ENCODE assay signal across 10 cellular contexts in the genomic region with DNA sequence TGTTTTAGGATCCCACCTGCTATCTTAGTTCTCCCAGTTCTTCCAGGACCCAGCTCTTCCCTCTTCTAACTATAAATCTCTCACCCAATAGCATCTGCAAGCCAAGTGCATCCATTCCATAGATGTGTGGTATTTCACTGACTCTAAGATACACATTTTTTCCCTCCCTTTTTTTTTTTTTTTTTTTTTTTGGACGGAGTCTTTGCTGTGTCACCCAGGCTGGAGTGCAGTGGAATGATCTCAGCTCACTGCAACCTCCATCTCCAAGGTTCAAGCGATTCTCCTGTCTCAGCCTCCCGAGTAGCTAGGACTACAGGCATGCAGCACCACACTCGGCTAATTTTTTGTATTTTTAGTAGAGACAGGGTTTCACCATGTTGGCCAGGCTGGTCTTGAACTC. TPM values are rescaled to one million over a fixed set of nuclear protein-coding genes. Genes with fewer than 3 reads are reported as not detected.
DNase-seq lines count a peak whose midpoint lies in the region; TF ChIP-seq lines count a peak whose summit lies in the region.
"Not testable (repeated sequence)": the region's sequence is repeated elsewhere in the genome, so short reads cannot be mapped to it uniquely, and the experiment has no call there.
"Had no signal": no experiment of that assay in that cellular context is flagged by ENCODE, and none has a peak within 500 bp of the region (broad histone marks: within the 10 kb centered on the region; RNA-seq: fewer than 3 reads in every experiment).

No MANE protein-coding gene starts in this region.

- not testable (repeated sequence) for H2AFZ ChIP-seq in SK-N-SH (ENCODE audit: low read depth)

- peaks cover 15% of the 10 kb centered on the region; the same call in 1 of the 2 replicates for H4K20me1 ChIP-seq in SK-N-SH (ENCODE audit: insufficient read depth)

- H3K9me3 ChIP-seq in Caco-2; HUES64 (ENCODE audit: insufficient read depth, low read depth, low read length); SK-N-SH; duodenal mucosa (ENCODE audit: control insufficient read depth in 1 of 2, low read length in 2 of 2); left ventricle myocardium inferior (replicated peaks); subcutaneous abdominal adipose tissue (ENCODE audit: control insufficient read depth in 5 of 5, low read length in 5 of 5): not testable (repeated sequence)

- H3K27ac ChIP-seq in HUES64 (ENCODE audit: low read depth, low read length); duodenal mucosa (ENCODE audit: low read depth, low read length); subcutaneous abdominal adipose tissue (ENCODE audit: low read depth, low read length): not testable (repeated sequence)
- peak overlapping the region in 1 of 2 experiments; percentile 69; a peak in 1 of 4 replicates for H3K27ac ChIP-seq in SK-N-SH (ENCODE audit: low read depth in 2 of 2, low read length in 1 of 2)
- H3K27ac ChIP-seq in left ventricle myocardium inferior (replicated peaks): peak overlapping the region; percentile 95

- CTCF ChIA-PET in Caco-2 (lab: Charles Lee): interaction anchor here (0.6 kb wide), 1 partner anchor 79 kb away, joined by 3 read pairs; no protein-coding TSS in a partner anchor
- CTCF ChIA-PET in SK-N-SH (lab: Yijun Ruan, JAX): interaction anchor here (0.7 to 4.9 kb wide), 4 partner anchors 11 to 75 kb away, joined by 3 to 30 read pairs (median 4); no protein-coding TSS in a partner anchor
- CTCF ChIA-PET in activated naive CD4-positive, alpha-beta T cell treated with anti-CD3 and anti-CD28 coated beads for 36 hours (lab: Charles Lee): interaction anchor here (0.6 to 3.7 kb wide), 7 partner anchors 9 to 55 kb away, joined by 3 to 24 read pairs (median 4); no protein-coding TSS in a partner anchor

- peaks cover 24% of the 10 kb centered on the region for H3K4me1 ChIP-seq in Caco-2
- peaks cover 12% of the 10 kb centered on the region for H3K4me1 ChIP-seq in HUES64 (ENCODE audit: insufficient read depth, low read length)
- H3K4me1 ChIP-seq in SK-N-SH (ENCODE audit: control insufficient read depth in 1 of 2, insufficient read depth in 2 of 2, low read depth in 1 of 2, low read length in 1 of 2): peaks cover 15 to 21% of the 10 kb centered on the region in 2 experiments; a peak in 3 of 4 replicates
- peaks cover 37 to 43% of the 10 kb centered on the region in 2 donors for H3K4me1 ChIP-seq in duodenal mucosa (ENCODE audit: control insufficient read depth in 1 of 2, insufficient read depth in 2 of 2, low read length in 2 of 2)
- H3K4me1 ChIP-seq in left ventricle myocardium inferior: peaks cover 62% of the 10 kb centered on the region
- H3K4me1 ChIP-seq in subcutaneous abdominal adipose tissue (ENCODE audit: control insufficient read depth in 5 of 5, insufficient read depth in 5 of 5, low read length in 5 of 5): peaks cover 4 to 52% (median 50%) of the 10 kb centered on the region in 5 donors

- H3F3A ChIP-seq in SK-N-SH (replicated peaks; ENCODE audit: insufficient read depth): peaks cover 13% of the 10 kb centered on the region

- not testable (repeated sequence) for TF ChIP-seq CTCF in Caco-2 (IDR thresholded peaks at IDR 0.05; ENCODE audit: insufficient read depth in 1 of 2, low read depth in 1 of 2, low read length in 1 of 2, severe bottlenecking in 1 of 2, unreplicated experiment in 1 of 2); SK-N-SH (IDR thresholded peaks at IDR 0.05); left ventricle myocardium inferior (IDR thresholded peaks at IDR 0.05; ENCODE audit: borderline replicate concordance); nephron progenitor cell (IDR thresholded peaks at IDR 0.05)

- not testable (repeated sequence) for H3K27me3 Mint-ChIP-seq in Caco-2 (ENCODE audit: insufficient read depth, unreplicated experiment); activated naive CD4-positive, alpha-beta T cell treated with anti-CD3 and anti-CD28 coated beads for 36 hours (ENCODE audit: low read depth); nephron progenitor cell (ENCODE audit: low read depth, poor library complexity)

- H3K4me3 Mint-ChIP-seq in Caco-2 (ENCODE audit: unreplicated experiment) (peak overlapping the region; percentile 81), nephron progenitor cell (peak overlapping the region; percentile 98)
- H3K4me3 Mint-ChIP-seq in activated naive CD4-positive, alpha-beta T cell treated with anti-CD3 and anti-CD28 coated beads for 36 hours: peak overlapping the region; percentile 96

- peaks cover 30% of the 10 kb centered on the region for H3K4me1 Mint-ChIP-seq in Caco-2 (ENCODE audit: low read depth, unreplicated experiment)
- H3K4me1 Mint-ChIP-seq in activated naive CD4-positive, alpha-beta T cell treated with anti-CD3 and anti-CD28 coated beads for 36 hours (ENCODE audit: low read depth): peaks cover 49% of the 10 kb centered on the region
- H3K4me1 Mint-ChIP-seq in nephron progenitor cell: peaks cover 37% of the 10 kb centered on the region

- H3K36me3 Mint-ChIP-seq in Caco-2 (ENCODE audit: insufficient read depth, unreplicated experiment) (peaks cover 66% of the 10 kb centered on the region), nephron progenitor cell (ENCODE audit: low read depth) (peaks cover 52% of the 10 kb centered on the region)
- peaks cover 56% of the 10 kb centered on the region for H3K36me3 Mint-ChIP-seq in activated naive CD4-positive, alpha-beta T cell treated with anti-CD3 and anti-CD28 coated beads for 36 hours (ENCODE audit: low read depth)

- H3K79me2 ChIP-seq in SK-N-SH (ENCODE audit: insufficient read depth): peaks cover 59% of the 10 kb centered on the region

- not testable (repeated sequence) for H3K27me3 ChIP-seq in Caco-2 (replicated peaks; ENCODE audit: control insufficient read depth, insufficient read depth, low read length); SK-N-SH (ENCODE audit: insufficient read depth); duodenal mucosa (ENCODE audit: control insufficient read depth in 1 of 2, insufficient read depth in 2 of 2, low read length in 2 of 2); left ventricle myocardium inferior (ENCODE audit: low read depth); subcutaneous abdominal adipose tissue (ENCODE audit: control insufficient read depth in 5 of 5, insufficient read depth in 4 of 5, low read length in 5 of 5)
- peaks cover 22% of the 10 kb centered on the region for H3K27me3 ChIP-seq in HUES64 (ENCODE audit: insufficient read depth, low read length)

- intact Hi-C loops in Caco-2 (cut with micrococcal nuclease; ENCODE audit: unreplicated experiment); left ventricle myocardium inferior (cut with micrococcal nuclease): not testable (repeated sequence)
- intact Hi-C loops in activated naive CD4-positive, alpha-beta T cell treated with anti-CD3 and anti-CD28 coated beads for 36 hours (cut with micrococcal nuclease): loop anchor here (1.0 to 10.0 kb wide), 5 partner anchors 13 to 1535 kb away; partner anchors contain the start of genes EPHB6 and FAM131B

- not testable (repeated sequence) for DNase-seq in Caco-2; SK-N-SH; activated naive CD4-positive, alpha-beta T cell treated with anti-CD3 and anti-CD28 coated beads for 36 hours; left ventricle myocardium inferior; nephron progenitor cell

- not testable (repeated sequence) for TF ChIP-seq EP300 in SK-N-SH (IDR thresholded peaks at IDR 0.05; ENCODE audit: borderline replicate concordance in 1 of 2, low read depth in 1 of 2, low read length in 1 of 2)

- not testable (repeated sequence) for H3K9ac ChIP-seq in HUES64 (ENCODE audit: low read depth, low read length)
- H3K9ac ChIP-seq in SK-N-SH (peak overlapping the region; percentile 87; the same call in 1 of the 2 replicates), duodenal mucosa (ENCODE audit: low read depth in 1 of 2, low read length in 2 of 2) (peak overlapping the region in 1 of 2 donors; percentile 87), subcutaneous abdominal adipose tissue (ENCODE audit: low read length in 5 of 5) (peak overlapping the region in 1 of 5 donors; percentile 11)

- not testable (repeated sequence) for H3K36me3 ChIP-seq in Caco-2 (ENCODE audit: control insufficient read depth, insufficient read depth, low read length)
- peaks cover 46% of the 10 kb centered on the region for H3K36me3 ChIP-seq in HUES64 (ENCODE audit: insufficient read depth, low read length)
- H3K36me3 ChIP-seq in SK-N-SH (replicated peaks in 1 of 2; ENCODE audit: control insufficient read depth in 1 of 2, insufficient read depth in 2 of 2, low read length in 1 of 2): peaks cover 33 to 44% of the 10 kb centered on the region in 2 experiments
- peaks cover 13 to 40% of the 10 kb centered on the region in 2 donors for H3K36me3 ChIP-seq in duodenal mucosa (ENCODE audit: control insufficient read depth in 1 of 2, insufficient read depth in 2 of 2, low read length in 2 of 2)
- peaks cover 37% of the 10 kb centered on the region for H3K36me3 ChIP-seq in left ventricle myocardium inferior
- peaks cover 8 to 34% (median 29%) of the 10 kb centered on the region in 5 donors for H3K36me3 ChIP-seq in subcutaneous abdominal adipose tissue (ENCODE audit: control insufficient read depth in 5 of 5, insufficient read depth in 5 of 5, low read length in 5 of 5)

- 83% methylated on average over 4 of the region's 4 CpGs for WGBS in HUES64
- 39% methylated on average over 4 of the region's 4 CpGs for WGBS in SK-N-SH (ENCODE audit: low lambda C conversion rate)

- peak overlapping the region; percentile 80 for H3K4me2 ChIP-seq in SK-N-SH

- H3K9me3 Mint-ChIP-seq in Caco-2 (ENCODE audit: unreplicated experiment); activated naive CD4-positive, alpha-beta T cell treated with anti-CD3 and anti-CD28 coated beads for 36 hours: not testable (repeated sequence)
- H3K9me3 Mint-ChIP-seq in nephron progenitor cell: peaks cover 16% of the 10 kb centered on the region

- POLR2A ChIA-PET in Caco-2 (lab: Charles Lee) (interaction anchor here (0.6 to 0.7 kb wide), 3 partner anchors 8 to 26 kb away, joined by 3 to 12 read pairs (median 9); no protein-coding TSS in a partner anchor), SK-N-SH (lab: Yijun Ruan, JAX) (interaction anchor here (0.6 to 1.2 kb wide), 3 partner anchors 16 to 40 kb away, joined by 3 to 4 read pairs (median 4); partner anchors contain the start of gene GSTK1)

- peak overlapping the region; percentile 89 for H3K27ac Mint-ChIP-seq in Caco-2 (ENCODE audit: unreplicated experiment)
- peak overlapping the region; percentile 88 for H3K27ac Mint-ChIP-seq in activated naive CD4-positive, alpha-beta T cell treated with anti-CD3 and anti-CD28 coated beads for 36 hours
- not testable (repeated sequence) for H3K27ac Mint-ChIP-seq in nephron progenitor cell

- BruUV-seq in Caco-2 (replicated peaks; lab: Mats Ljungman, UMichigan): not testable (repeated sequence)

- H3K4me3 ChIP-seq in Caco-2 (ENCODE audit: low read depth, low read length): not testable (repeated sequence)
- H3K4me3 ChIP-seq in HUES64 (ENCODE audit: low read length) (peak overlapping the region; percentile 91), SK-N-SH (ENCODE audit: low read depth in 2 of 2, low read length in 1 of 2) (peak overlapping the region; percentile 73 to 86; a peak in 3 of 4 replicates), duodenal mucosa (ENCODE audit: low read depth in 1 of 2, low read length in 2 of 2) (peak overlapping the region; percentile 84 to 88), left ventricle myocardium inferior (peak overlapping the region; percentile 94), subcutaneous abdominal adipose tissue (ENCODE audit: low read depth in 1 of 5, low read length in 5 of 5) (peak overlapping the region in 3 of 5 donors; percentile 9 to 94 (median 77))

- H3K9me2 ChIP-seq in SK-N-SH: not testable (repeated sequence)

- not testable (repeated sequence) for TF ChIP-seq RAD21 in SK-N-SH (IDR thresholded peaks at IDR 0.05; ENCODE audit: low read length)

RNA-seq across cellular contexts. Expression of gene CASP2, which starts 1.7 kb away (rescaled TPM):
- total RNA-seq in Caco-2 (2022): 51.7 and 62.0 TPM in 2 replicates
- 18.9 TPM for polyA plus RNA-seq in HUES64 (2013, experiment 1 of 2)
- polyA plus RNA-seq in HUES64 (2013, experiment 2 of 2): 18.4 TPM
- 19.7 and 22.3 TPM in 2 replicates for polyA plus RNA-seq in SK-N-SH (2012; rRNA removed)
- polyA plus RNA-seq in SK-N-SH (2012; cell fraction: cytosol; rRNA removed): 13.1 and 15.6 TPM in 2 replicates
- 29.2 and 44.4 TPM in 2 replicates for polyA plus RNA-seq in SK-N-SH (2012; cell fraction: nucleus; rRNA removed)
- 100 to 1,000 TPM; 116 to 124 TPM for total RNA-seq in activated naive CD4-positive, alpha-beta T cell treated with anti-CD3 and anti-CD28 coated beads for 36 hours
- total RNA-seq in left ventricle myocardium inferior: 10.9 TPM

RNA-seq across cellular contexts. Expression of gene TMEM139, which starts 5.1 kb away (rescaled TPM):
- total RNA-seq in Caco-2 (2022): 19.1 and 26.2 TPM in 2 replicates
- 0.55 TPM for polyA plus RNA-seq in HUES64 (2013, experiment 1 of 2)
- polyA plus RNA-seq in HUES64 (2013, experiment 2 of 2): 1.7 TPM
- polyA plus RNA-seq in SK-N-SH (2012; rRNA removed): 0.05 and 0.19 TPM in 2 replicates
- polyA plus RNA-seq in SK-N-SH (2012; cell fraction: cytosol; rRNA removed): 0.07 and 0.14 TPM in 2 replicates
- 0.15 and 0.36 TPM in 2 replicates for polyA plus RNA-seq in SK-N-SH (2012; cell fraction: nucleus; rRNA removed)
- under 1 TPM; 0.64 to 0.74 TPM for total RNA-seq in activated naive CD4-positive, alpha-beta T cell treated with anti-CD3 and anti-CD28 coated beads for 36 hours
- total RNA-seq in left ventricle myocardium inferior: 8.8 TPM

RNA-seq across cellular contexts. Expression of gene CLCN1, which starts 26.0 kb away (rescaled TPM):
- total RNA-seq in Caco-2 (2022): 1.8 and 1.9 TPM in 2 replicates
- polyA plus RNA-seq in HUES64 (2013, experiment 1 of 2): 0.20 TPM
- 0.13 TPM for polyA plus RNA-seq in HUES64 (2013, experiment 2 of 2)
- polyA plus RNA-seq in SK-N-SH (2012; rRNA removed): 0.10 and 0.12 TPM in 2 replicates
- polyA plus RNA-seq in SK-N-SH (2012; cell fraction: cytosol; rRNA removed): 0.06 and 0.12 TPM in 2 replicates
- 0.07 and 0.08 TPM in 2 replicates for polyA plus RNA-seq in SK-N-SH (2012; cell fraction: nucleus; rRNA removed)
- total RNA-seq in activated naive CD4-positive, alpha-beta T cell treated with anti-CD3 and anti-CD28 coated beads for 36 hours: not detected
- total RNA-seq in left ventricle myocardium inferior: not detected
- total RNA-seq: cerebellum, Right ventricle myocardium inferior had no signal

RNA-seq across cellular contexts. Expression of gene GSTK1, which starts 26.6 kb away (rescaled TPM):
- total RNA-seq in Caco-2 (2022) (127 and 134 TPM in 2 replicates), left ventricle myocardium inferior (291 TPM)
- polyA plus RNA-seq in HUES64 (2013, experiment 1 of 2): 31.7 TPM
- polyA plus RNA-seq in HUES64 (2013, experiment 2 of 2): 34.0 TPM
- polyA plus RNA-seq in SK-N-SH (2012; rRNA removed): 299 and 354 TPM in 2 replicates
- 210 and 257 TPM in 2 replicates for polyA plus RNA-seq in SK-N-SH (2012; cell fraction: cytosol; rRNA removed)
- polyA plus RNA-seq in SK-N-SH (2012; cell fraction: nucleus; rRNA removed): 826 and 869 TPM in 2 replicates
- total RNA-seq in activated naive CD4-positive, alpha-beta T cell treated with anti-CD3 and anti-CD28 coated beads for 36 hours: 100 to 1,000 TPM; 186 to 187 TPM
